In genomic region chr5:6721442-6721841, GRCh38 we compare ENCODE assay signal across 9 cellular contexts. TPM values are rescaled to one million over a fixed set of nuclear protein-coding genes. Genes with fewer than 3 reads are reported as not detected.
DNase-seq lines count a peak whose midpoint lies in the region; ATAC-seq and TF ChIP-seq lines count a peak whose summit lies in the region.
"Had no signal": no experiment of that assay in that cellular context is flagged by ENCODE, and none has a peak within 500 bp of the region (broad histone marks: within the 10 kb centered on the region; RNA-seq: fewer than 3 reads in every experiment).

No MANE protein-coding gene starts in this region.

- WGBS in esophagus muscularis mucosa, result 28% methylated on average over 4 of the region's 4 CpGs

- H3K79me2 ChIP-seq in OCI-LY1 (ENCODE audit: insufficient read depth, low read length), result peaks cover 66% of the 10 kb centered on the region

- H3K27ac ChIP-seq in OCI-LY1 (ENCODE audit: low read depth, low read length, poor library complexity, severe bottlenecking), result peak overlapping the region; percentile 56
- H3K27ac ChIP-seq in esophagus muscularis mucosa (replicated peaks in 1 of 4), result peak overlapping the region; percentile 66 to 78 (median 68)
- no peak overlapping the region for H3K27ac ChIP-seq in skeletal muscle tissue (ENCODE audit: low read depth, low read length)

- TF ChIP-seq CTCF in OCI-LY1 (IDR thresholded peaks at IDR 0.05; ENCODE audit: low read length) (no peak), esophagus muscularis mucosa (IDR thresholded peaks at IDR 0.05) (no peak)

- peak overlapping the region; percentile 38; the same call in 1 of the 2 replicates for H3K9ac ChIP-seq in OCI-LY1 (ENCODE audit: low read length)
- no peak overlapping the region for H3K9ac ChIP-seq in skeletal muscle tissue (ENCODE audit: low read depth in 1 of 3, low read length in 3 of 3)

- H3K9me2 ChIP-seq in OCI-LY1 (ENCODE audit: low read depth, low read length), result no peaks in the 10 kb centered on the region

- H4K20me1 ChIP-seq in OCI-LY1 (ENCODE audit: insufficient read depth, low read length), result no peaks in the 10 kb centered on the region; the same call in 1 of the 2 replicates

- intact Hi-C loops in esophagus muscularis mucosa (cut with DNase I), result no loop called here

- peak overlapping the region; percentile 65 for H3K4me2 ChIP-seq in OCI-LY1 (ENCODE audit: low read length)

- H3K36me3 ChIP-seq in OCI-LY1 (ENCODE audit: insufficient read depth, low read length) (peaks cover 46% of the 10 kb centered on the region), esophagus muscularis mucosa (peaks cover 0 to 2% (median 0%) of the 10 kb centered on the region in 4 donors), skeletal muscle tissue (ENCODE audit: control insufficient read depth in 3 of 3, insufficient read depth in 3 of 3, low read length in 3 of 3) (peaks cover 0 to 4% (median 3%) of the 10 kb centered on the region in 3 donors)

- H3K9me3 ChIP-seq in OCI-LY1 (ENCODE audit: low read length), result no peaks in the 10 kb centered on the region
- H3K9me3 ChIP-seq in esophagus muscularis mucosa, result no peaks in the 10 kb centered on the region
- no peaks in the 10 kb centered on the region for H3K9me3 ChIP-seq in skeletal muscle tissue (ENCODE audit: control insufficient read depth in 3 of 3, low read length in 3 of 3)

- H3K4me1 ChIP-seq in OCI-LY1 (ENCODE audit: insufficient read depth, low read length, severe bottlenecking) (peaks cover 95% of the 10 kb centered on the region), esophagus muscularis mucosa (peaks cover 80 to 100% (median 98%) of the 10 kb centered on the region in 4 donors), skeletal muscle tissue (ENCODE audit: control insufficient read depth in 3 of 3, insufficient read depth in 3 of 3, low read length in 3 of 3) (peaks cover 66 to 84% (median 71%) of the 10 kb centered on the region in 3 donors)

- TF ChIP-seq EP300 in esophagus muscularis mucosa (IDR thresholded peaks at IDR 0.05), result no peak

- ATAC-seq in GM19395 (IDR thresholded peaks at IDR 0.05; ENCODE audit: unreplicated experiment), result peak; percentile 1
- ATAC-seq in HG02798 (IDR thresholded peaks at IDR 0.05; ENCODE audit: poor library complexity, unreplicated experiment), result no peak

- H3K27me3 ChIP-seq in OCI-LY1 (ENCODE audit: insufficient read depth, low read length) (no peaks in the 10 kb centered on the region), esophagus muscularis mucosa (no peaks in the 10 kb centered on the region), skeletal muscle tissue (ENCODE audit: control insufficient read depth in 3 of 3, insufficient read depth in 3 of 3, low read length in 3 of 3) (no peaks in the 10 kb centered on the region)

- DNase-seq in esophagus muscularis mucosa (ENCODE audit: extremely low spot score), result no peak
- DNase-seq in NCI-H226, result no peak
- DNase-seq in DMS53 treated with DMSO at 0.1 percent for 48 hours (lab: John Stamatoyannopoulos, UW; ENCODE audit: unreplicated experiment), result no peak
- DNase-seq in effector CD8-positive, alpha-beta T cell (lab: John Stamatoyannopoulos, UW), result no peak
- DNase-seq: trophoblast cell had no signal

- no peak overlapping the region for H2AFZ ChIP-seq in OCI-LY1 (ENCODE audit: low read length)

- no peaks in the 10 kb centered on the region for H3F3A ChIP-seq in OCI-LY1 (ENCODE audit: insufficient read depth, low read length)

- H3K4me3 ChIP-seq in OCI-LY1 (ENCODE audit: low read depth, low read length, poor library complexity, severe bottlenecking), result peak overlapping the region; percentile 35
- H3K4me3 ChIP-seq in esophagus muscularis mucosa, result peak overlapping the region; percentile 38 to 48 (median 42)
- peak overlapping the region in 2 of 3 donors; percentile 52 to 64 for H3K4me3 ChIP-seq in skeletal muscle tissue (ENCODE audit: low read length in 3 of 3)

- no peak for TF ChIP-seq POLR2A in esophagus muscularis mucosa (IDR thresholded peaks at IDR 0.05; ENCODE audit: low read depth)

RNA-seq across cellular contexts. Expression of gene TENT4A, which starts 8.2 kb away (rescaled TPM):
- total RNA-seq in esophagus muscularis mucosa, result 10 to 100 TPM; 17.0 to 21.9 (median 20.1) TPM
- 15.1 TPM for total RNA-seq in skeletal muscle tissue
